Comparison of ENCODE assay signal across 1 cellular context in genomic region chr1:9689971-9690381, GRCh38.
TF ChIP-seq lines count a peak whose summit lies in the region.

No MANE protein-coding gene starts in this region.

TF ChIP-seq in HEK293, 187 proteins besides CTCF, POLR2A, EP300 and RAD21 (continued from another document and continues in another):
- TF ChIP-seq ZNF140 (tag by site-specific recombination; IDR thresholded peaks at IDR 0.05), result no peak
- TF ChIP-seq ZBTB21 (tag by site-specific recombination; IDR thresholded peaks at IDR 0.05), result no peak
- no peak for TF ChIP-seq SP3 (tag by site-specific recombination; IDR thresholded peaks at IDR 0.05)
- no peak for TF ChIP-seq ZNF354C (tag by site-specific recombination; IDR thresholded peaks at IDR 0.05; ENCODE audit: borderline replicate concordance, low read depth)
- no peak for TF ChIP-seq ZNF416 (tag by site-specific recombination; IDR thresholded peaks at IDR 0.05)
- no peak; the same call in 1 of the 2 replicates for TF ChIP-seq KLF16 (tag by site-specific recombination; IDR thresholded peaks at IDR 0.05)
- no peak for TF ChIP-seq ZNF16 (tag by site-specific recombination; IDR thresholded peaks at IDR 0.05; ENCODE audit: low read depth)
- no peak for TF ChIP-seq EGR2 (tag by site-specific recombination; IDR thresholded peaks at IDR 0.05; ENCODE audit: low read depth)
- no peak for TF ChIP-seq ZNF202 (tag by site-specific recombination; IDR thresholded peaks at IDR 0.05; ENCODE audit: borderline replicate concordance)
- TF ChIP-seq KLF9 (tag by site-specific recombination; IDR thresholded peaks at IDR 0.05; ENCODE audit: low read depth), result no peak
- 0 out of 2 replicates have a peak, but pooled peaks have one; percentile 12 for TF ChIP-seq ZBTB7A (tag by site-specific recombination; IDR thresholded peaks at IDR 0.05; ENCODE audit: low read depth)
- TF ChIP-seq ZNF2 (tag by site-specific recombination; IDR thresholded peaks at IDR 0.05), result no peak
- no peak for TF ChIP-seq BCL11A (tag by site-specific recombination; IDR thresholded peaks at IDR 0.05; ENCODE audit: low read depth)
- TF ChIP-seq ZNF214 (tag by site-specific recombination; IDR thresholded peaks at IDR 0.05; ENCODE audit: borderline replicate concordance), result no peak
- TF ChIP-seq ZNF600 (tag by site-specific recombination; IDR thresholded peaks at IDR 0.05), result peak; percentile 46; the same call in 1 of the 2 replicates
- no peak for TF ChIP-seq HOXC10 (CRISPR knock-in tag; IDR thresholded peaks at IDR 0.05)
- TF ChIP-seq ZNF707 (tag by site-specific recombination; IDR thresholded peaks at IDR 0.05), result no peak
- TF ChIP-seq ZFP3 (tag by site-specific recombination; IDR thresholded peaks at IDR 0.05; ENCODE audit: low read depth), result no peak
- TF ChIP-seq REST (tag by site-specific recombination; IDR thresholded peaks at IDR 0.05), result no peak
- no peak for TF ChIP-seq ZFP69B (tag by site-specific recombination; IDR thresholded peaks at IDR 0.05)
- TF ChIP-seq ZNF366 (tag by site-specific recombination; conservative IDR thresholded peaks at IDR 0.05), result no peak
- TF ChIP-seq GLI2 (tag by site-specific recombination; IDR thresholded peaks at IDR 0.05; ENCODE audit: borderline replicate concordance, low read depth), result no peak
- no peak for TF ChIP-seq OVOL3 (tag by site-specific recombination; IDR thresholded peaks at IDR 0.05)
- no peak for TF ChIP-seq HIC1 (tag by site-specific recombination; IDR thresholded peaks at IDR 0.05)
- no peak for TF ChIP-seq ZNF274 (IDR thresholded peaks at IDR 0.05; ENCODE audit: low read length)
- TF ChIP-seq ZNF274 (tag by site-specific recombination; IDR thresholded peaks at IDR 0.05; ENCODE audit: borderline replicate concordance), result no peak
- no peak for TF ChIP-seq ZNF658 (tag by site-specific recombination; IDR thresholded peaks at IDR 0.05)
- 0 out of 2 replicates have a peak, but pooled peaks have one; percentile 16 for TF ChIP-seq KLF1 (tag by site-specific recombination; IDR thresholded peaks at IDR 0.05)
- no peak for TF ChIP-seq ZNF501 (tag by site-specific recombination; IDR thresholded peaks at IDR 0.05)
- no peak for TF ChIP-seq ZNF362 (tag by site-specific recombination; IDR thresholded peaks at IDR 0.05)
- TF ChIP-seq ZNF645 (tag by site-specific recombination; IDR thresholded peaks at IDR 0.05), result no peak
- no peak for TF ChIP-seq ZNF248 (tag by site-specific recombination; IDR thresholded peaks at IDR 0.05)
- TF ChIP-seq RBAK (tag by site-specific recombination; IDR thresholded peaks at IDR 0.05), result no peak
- no peak for TF ChIP-seq ATF2 (tag by site-specific recombination; IDR thresholded peaks at IDR 0.05; ENCODE audit: low read depth)
- no peak for TF ChIP-seq ZNF114 (tag by site-specific recombination; IDR thresholded peaks at IDR 0.05)
- TF ChIP-seq GLIS2 (tag by site-specific recombination; IDR thresholded peaks at IDR 0.05), result peak; percentile 84
- peak; percentile 57; the same call in 1 of the 2 replicates for TF ChIP-seq ZBTB8A (tag by site-specific recombination; IDR thresholded peaks at IDR 0.05)
- no peak for TF ChIP-seq ZNF704 (tag by site-specific recombination; IDR thresholded peaks at IDR 0.05)
- TF ChIP-seq ZNF112 (tag by site-specific recombination; IDR thresholded peaks at IDR 0.05), result no peak
- TF ChIP-seq BCL6B (tag by site-specific recombination; IDR thresholded peaks at IDR 0.05), result no peak
- peak; percentile 78 for TF ChIP-seq ZIC2 (tag by site-specific recombination; IDR thresholded peaks at IDR 0.05)
- TF ChIP-seq ZNF148 (tag by site-specific recombination; IDR thresholded peaks at IDR 0.05; ENCODE audit: borderline replicate concordance), result no peak
- no peak for TF ChIP-seq ZNF792 (tag by site-specific recombination; IDR thresholded peaks at IDR 0.05)
- no peak for TF ChIP-seq ZNF280D (tag by site-specific recombination; IDR thresholded peaks at IDR 0.05)
- no peak for TF ChIP-seq ZNF830 (tag by site-specific recombination; IDR thresholded peaks at IDR 0.05; ENCODE audit: low read depth)
